Comparison of ENCODE assay signal across 9 cellular contexts in the genomic region with DNA sequence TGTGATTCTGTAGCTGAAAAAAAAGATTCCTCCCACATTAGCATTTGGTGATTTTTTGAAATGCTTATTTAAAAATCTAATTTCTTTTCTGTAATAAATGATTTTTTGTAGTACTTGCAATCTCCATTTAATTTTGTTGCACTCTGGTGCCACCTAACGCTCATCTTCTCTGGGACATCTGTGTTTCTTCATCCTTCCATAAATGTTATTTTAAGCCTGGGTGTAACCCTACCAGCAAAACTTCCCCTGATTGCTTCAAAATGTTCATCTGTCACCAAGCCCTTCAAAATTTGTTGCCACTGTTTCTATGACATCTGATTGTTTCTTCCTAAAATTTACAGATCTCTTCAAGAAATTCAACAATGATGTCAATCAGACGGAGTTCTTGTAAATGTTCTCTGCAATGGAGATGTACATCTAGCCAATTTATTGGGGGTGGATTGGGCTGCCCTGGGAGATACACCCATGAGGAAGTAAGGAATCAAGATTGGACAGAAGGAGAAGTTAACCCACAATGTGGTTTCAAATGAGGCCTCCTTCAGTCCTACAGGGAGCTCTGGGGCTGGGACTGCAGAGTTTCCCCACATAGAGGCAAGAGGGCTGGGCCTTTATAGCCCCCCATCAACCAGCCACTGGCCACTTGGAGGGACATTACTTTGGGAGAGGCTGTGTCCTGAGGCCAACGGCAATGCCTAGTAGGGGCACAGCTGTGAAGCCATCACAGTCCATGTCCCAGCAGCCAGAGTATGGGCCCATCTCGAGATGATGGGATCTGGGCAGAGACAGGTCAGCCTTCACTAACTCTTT.
A peak's percentile ranks its signal among the peaks of the same experiment; 100 is the strongest.
DNase-seq lines count a peak whose midpoint lies in the region; ATAC-seq and TF ChIP-seq lines count a peak whose summit lies in the region.
"Had no signal": no experiment of that assay in that cellular context is flagged by ENCODE, and none has a peak within 500 bp of the region (broad histone marks: within the 10 kb centered on the region; RNA-seq: fewer than 3 reads in every experiment).

No MANE protein-coding gene starts in this region.

- ATAC-seq in GM18870 (IDR thresholded peaks at IDR 0.05; ENCODE audit: unreplicated experiment) = no peak

- peak; percentile 57 for TF ChIP-seq CTCF in cardiac fibroblast (IDR thresholded peaks at IDR 0.05; ENCODE audit: low read depth, low read length)
- peak; percentile 29 for TF ChIP-seq CTCF in nephron progenitor cell (IDR thresholded peaks at IDR 0.05)

- no peak overlapping the region for H3K4me3 ChIP-seq in cardiac fibroblast (replicated peaks in 1 of 2; ENCODE audit: low read depth in 2 of 2, low read length in 2 of 2)

- peaks cover 7% of the 10 kb centered on the region for H3K27me3 Mint-ChIP-seq in nephron progenitor cell (ENCODE audit: low read depth, poor library complexity)

- no peaks in the 10 kb centered on the region for H3K9me3 Mint-ChIP-seq in nephron progenitor cell

- no peaks in the 10 kb centered on the region for H3K36me3 Mint-ChIP-seq in nephron progenitor cell (ENCODE audit: low read depth)
- H3K36me3 Mint-ChIP-seq: CD4-positive, CD25-positive, alpha-beta regulatory T cell had no signal

- H3K27ac Mint-ChIP-seq in nephron progenitor cell = no peak overlapping the region

- H3K4me1 Mint-ChIP-seq in nephron progenitor cell = no peaks in the 10 kb centered on the region
- H3K4me1 Mint-ChIP-seq: CD4-positive, CD25-positive, alpha-beta regulatory T cell had no signal

- H3K4me3 Mint-ChIP-seq in nephron progenitor cell = no peak overlapping the region
- H3K4me3 Mint-ChIP-seq: CD4-positive, CD25-positive, alpha-beta regulatory T cell had no signal

- DNase-seq in NCI-H2171 treated with DMSO at 0.1 percent for 48 hours (lab: John Stamatoyannopoulos, UW) (peak; percentile 20), NCI-H2171 (lab: John Stamatoyannopoulos, UW) (no peak), NCI-H1694 treated with DMSO at 0.1 percent for 48 hours (lab: John Stamatoyannopoulos, UW) (peak; percentile 52), cardiac fibroblast (ENCODE audit: low read depth in 2 of 2) (peak; percentile 56 to 76), nephron progenitor cell (no peak), T-helper 9 cell (no peak)
- no peak for DNase-seq in central memory CD4-positive, alpha-beta T cell

Comparison
In these comparisons a context has a peak if more than half of its experiments do, and no peak if none do; other contexts are left out.
1. DNase-seq: peak in NCI-H2171 treated with DMSO at 0.1 percent for 48 hours (single experiment), NCI-H1694 treated with DMSO at 0.1 percent for 48 hours (single experiment) and cardiac fibroblast (2 of 2); none in NCI-H2171 (single experiment), nephron progenitor cell (single experiment), central memory CD4-positive, alpha-beta T cell (single experiment) and T-helper 9 cell (single experiment).